ENCODE assay signal across 19 cellular contexts in the genomic region with DNA sequence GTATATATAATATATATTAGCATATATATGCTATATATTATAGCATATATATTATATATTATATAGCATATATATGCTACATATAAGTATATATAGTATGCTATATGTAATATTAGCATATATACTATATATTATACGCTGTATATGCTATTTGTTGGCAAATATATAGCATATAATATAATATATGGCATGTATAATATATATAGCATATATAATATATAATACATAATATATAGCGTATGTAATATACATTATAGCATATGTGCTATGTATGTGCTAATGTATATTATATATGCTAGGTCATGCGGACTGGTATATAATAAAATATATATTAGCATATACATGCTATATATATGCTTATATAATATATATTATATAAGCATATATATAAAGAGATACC.
"Had no signal": no experiment of that assay in that cellular context is flagged by ENCODE, and none has a peak within 500 bp of the region (broad histone marks: within the 10 kb centered on the region; RNA-seq: fewer than 3 reads in every experiment).

No MANE protein-coding gene starts in this region.

- H3K27ac ChIP-seq: KMS-11, RWPE1, SJCRH30 had no signal

- H3K9me3 ChIP-seq: SJCRH30 had no signal

- H3K4me3 ChIP-seq: SJCRH30 had no signal

- FAIRE-seq: HepG2 had no signal

- H3K4me1 ChIP-seq: SJCRH30 had no signal

- ATAC-seq: HepG2, SK-N-SH treated with all-trans-retinoic acid at 6 μM for 48 hours had no signal

- H3K27me3 ChIP-seq: SJCRH30 had no signal

- DNase-seq: Kasumi-1, MM.1S, NCI-H1092 treated with DMSO at 0.1 percent for 48 hours, NCI-H1436, NCI-H187, NCI-H2029, NCI-H2081 treated with DMSO at 0.1 percent for 48 hours, NCI-H2171, NCI-H446, NCI-H510A, NCI-H524 treated with DMSO at 0.1 percent for 48 hours, NCI-H69, NCI-H774, SHP77 treated with DMSO at 0.1 percent for 48 hours, SJCRH30 had no signal
